9 cellular contexts compared by ENCODE assay signal in the genomic region with DNA sequence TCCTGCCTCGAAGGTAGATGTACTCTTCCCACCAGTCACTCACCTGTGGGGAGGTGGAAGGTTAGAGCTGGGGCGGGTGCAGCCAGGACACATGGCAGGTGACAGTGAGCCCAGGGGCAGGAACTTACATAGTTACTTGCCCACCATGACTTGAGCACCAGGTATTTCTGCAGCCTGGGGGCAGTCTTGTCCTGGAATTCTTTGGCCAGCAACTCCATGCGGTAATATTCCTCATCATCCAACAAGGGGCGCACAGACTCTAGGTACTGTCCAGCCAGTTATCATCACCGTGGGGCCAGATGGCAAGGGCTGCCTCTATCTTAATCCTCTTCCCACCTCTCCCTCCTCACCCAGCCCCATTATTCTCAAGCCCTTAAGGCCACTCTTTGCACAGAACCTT. TPM values are rescaled to one million over a fixed set of nuclear protein-coding genes. Genes with fewer than 3 reads are reported as not detected.
DNase-seq lines count a peak whose midpoint lies in the region; ATAC-seq and TF ChIP-seq lines count a peak whose summit lies in the region.
"Had no signal": no experiment of that assay in that cellular context is flagged by ENCODE, and none has a peak within 500 bp of the region (broad histone marks: within the 10 kb centered on the region; RNA-seq: fewer than 3 reads in every experiment).

No MANE protein-coding gene starts in this region.

- peaks cover 7% of the 10 kb centered on the region for H3K4me1 ChIP-seq in Loucy (ENCODE audit: insufficient read depth, low read length, poor library complexity, severe bottlenecking)
- peaks cover 0 to under 1% (median 0%) of the 10 kb centered on the region in 4 donors for H3K4me1 ChIP-seq in right lobe of liver

- no peak for TF ChIP-seq POLR2A in right lobe of liver (IDR thresholded peaks at IDR 0.05)

- H3K79me2 ChIP-seq in Loucy (ENCODE audit: insufficient read depth, low read length) = peaks cover 5% of the 10 kb centered on the region

- 54% methylated on average over 3 of the region's 5 CpGs for WGBS in right lobe of liver (ENCODE audit: insufficient coverage, low coverage, low lambda C conversion rate, missing lambda C conversion rate)

- no peak overlapping the region for H3K4me3 ChIP-seq in Loucy (ENCODE audit: low read length, poor library complexity, severe bottlenecking)
- H3K4me3 ChIP-seq in right lobe of liver = no peak overlapping the region

- intact Hi-C loops in right lobe of liver (cut with DNase I) = no loop called here

- ATAC-seq in right lobe of liver (peak in 3 of 4 donors; percentile 5 to 54 (median 45)), HG03108 (IDR thresholded peaks at IDR 0.05; ENCODE audit: unreplicated experiment) (no peak), HG02981 (IDR thresholded peaks at IDR 0.05; ENCODE audit: unreplicated experiment) (no peak)
- ATAC-seq: esophagus mucosa had no signal

- peaks cover 2% of the 10 kb centered on the region; the same call in 1 of the 2 replicates for H3K36me3 ChIP-seq in Loucy (ENCODE audit: insufficient read depth, low read length)
- H3K36me3 ChIP-seq in right lobe of liver = peaks cover 0 to 9% (median 2%) of the 10 kb centered on the region in 4 donors

- H3K9me2 ChIP-seq in Loucy (replicated peaks; ENCODE audit: low read depth, low read length) = no peaks in the 10 kb centered on the region

- peak; percentile 46 for DNase-seq in DMS 273 treated with DMSO at 0.1 percent for 48 hours (lab: John Stamatoyannopoulos, UW)
- peak; percentile 43 for DNase-seq in astrocyte of the hippocampus (ENCODE audit: low read depth, low spot score)
- no peak for DNase-seq in right lobe of liver
- no peak for DNase-seq in NCI-H2171 treated with DMSO at 0.1 percent for 48 hours (lab: John Stamatoyannopoulos, UW)
- DNase-seq in activated CD4-positive, CD25-positive, alpha-beta regulatory T cell treated with anti-CD3 and anti-CD28 coated beads, Interleukin-2, amount 50 U/mL, for 72 hours = no peak

- H3K27ac ChIP-seq in right lobe of liver = no peak overlapping the region

- H3K27me3 ChIP-seq in Loucy (ENCODE audit: insufficient read depth, low read length, poor library complexity, severe bottlenecking) (no peaks in the 10 kb centered on the region), right lobe of liver (no peaks in the 10 kb centered on the region)

- H3K4me2 ChIP-seq in Loucy (ENCODE audit: low read depth, low read length, poor library complexity, severe bottlenecking) = no peak overlapping the region

- H4K20me1 ChIP-seq in Loucy (ENCODE audit: insufficient read depth, low read length, poor library complexity, severe bottlenecking) = no peaks in the 10 kb centered on the region

- no peak overlapping the region for H2AFZ ChIP-seq in Loucy (ENCODE audit: low read length)

- TF ChIP-seq CTCF in Loucy (conservative IDR thresholded peaks at IDR 0.05; ENCODE audit: low read length) (peak; percentile 54), right lobe of liver (IDR thresholded peaks at IDR 0.05) (peak in 2 of 4 donors; percentile 34 to 35)

- no peaks in the 10 kb centered on the region for H3F3A ChIP-seq in Loucy (ENCODE audit: low read depth)

- H3K9me3 ChIP-seq in Loucy (ENCODE audit: insufficient read depth, low read depth, low read length) (no peaks in the 10 kb centered on the region), right lobe of liver (no peaks in the 10 kb centered on the region)

- no peak overlapping the region for H3K9ac ChIP-seq in Loucy (ENCODE audit: low read depth, low read length, poor library complexity, severe bottlenecking)

RNA-seq across cellular contexts. Expression of a gene that starts 2.2 kb away (rescaled TPM):
- total RNA-seq in right lobe of liver = 10 to 100 TPM in 5 of 6 experiments, 1 to 10 TPM in 1; 3.8 to 30.7 (median 13.0) TPM

RNA-seq across cellular contexts. Expression of a gene that starts 6.6 kb away (rescaled TPM):
- total RNA-seq in right lobe of liver = 10 to 100 TPM; 10.9 to 43.4 (median 26.7) TPM

RNA-seq across cellular contexts. Expression of a gene that starts 13.4 kb away (rescaled TPM):
- 1 to 10 TPM in 2 of 6 experiments, not detected in 4; 3.3 to 4.7 TPM for total RNA-seq in right lobe of liver
- total RNA-seq: esophagus mucosa had no signal

RNA-seq across cellular contexts. Expression of a gene that starts 24.5 kb away (rescaled TPM):
- total RNA-seq in right lobe of liver = 1 to 10 TPM in 1 of 6 experiments, under 1 TPM in 5; 0.15 to 1.7 (median 0.45) TPM

RNA-seq across cellular contexts. Expression of a gene that starts 30.4 kb away (rescaled TPM):
- 1 to 10 TPM in 2 of 6 experiments, under 1 TPM in 2, not detected in 2; 0.07 to 1.4 (median 0.62) TPM for total RNA-seq in right lobe of liver

Comparison
In these comparisons a context has a peak if more than half of its experiments do, and no peak if none do; other contexts are left out.
1. DNase-seq: peak in DMS 273 treated with DMSO at 0.1 percent for 48 hours (single experiment) and astrocyte of the hippocampus (single experiment); none in right lobe of liver (0 of 3), NCI-H2171 treated with DMSO at 0.1 percent for 48 hours (single experiment) and activated CD4-positive, CD25-positive, alpha-beta regulatory T cell treated with anti-CD3 and anti-CD28 coated beads, Interleukin-2, amount 50 U/mL, for 72 hours (single experiment).
2. ATAC-seq: peak in right lobe of liver (3 of 4); none in HG03108 (single experiment) and HG02981 (single experiment).